In the genomic region with DNA sequence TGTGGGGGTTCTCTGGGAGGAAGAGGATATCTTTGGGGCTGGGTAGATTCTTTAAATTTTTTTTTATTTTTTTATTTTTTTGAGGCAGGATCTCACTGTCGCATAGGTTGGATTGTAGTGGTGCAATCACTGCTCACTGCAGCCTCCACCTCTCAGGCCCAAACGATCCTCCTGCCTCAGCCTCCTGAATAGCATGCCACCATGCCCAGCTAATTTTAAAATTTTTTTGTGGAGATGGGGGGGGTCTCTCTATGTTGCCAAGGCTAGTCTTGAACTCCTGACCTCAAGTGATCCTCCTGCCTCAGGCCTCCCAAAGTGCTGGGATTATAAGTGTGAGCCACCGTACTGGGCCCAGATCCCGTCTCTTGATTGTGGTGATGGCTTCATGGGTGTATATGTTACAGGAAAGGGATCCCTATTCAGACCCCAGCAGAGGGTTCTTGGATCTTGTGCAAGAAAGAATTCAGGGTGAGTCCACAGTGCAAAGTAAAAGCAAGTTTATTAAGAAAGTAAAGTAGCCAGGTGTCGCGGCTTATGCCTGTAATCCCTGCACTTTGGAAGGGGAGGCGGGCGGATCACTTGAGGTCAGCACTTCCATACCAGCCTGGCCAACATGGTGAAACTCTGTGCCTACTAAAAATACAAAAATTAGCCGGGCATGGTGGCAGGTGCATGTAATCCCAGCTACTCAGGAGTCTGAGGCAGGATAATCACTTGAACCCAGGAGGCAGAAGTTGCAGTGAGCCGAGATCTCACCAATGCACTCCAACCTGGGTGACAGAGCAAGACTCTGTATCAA, we compare ENCODE assay signal across 1 cellular context.
TF ChIP-seq lines count a peak whose summit lies in the region.

No MANE protein-coding gene starts in this region.

TF ChIP-seq in GM23338, 12 proteins besides CTCF, POLR2A, EP300 and RAD21:
- TF ChIP-seq, protein P1, sequence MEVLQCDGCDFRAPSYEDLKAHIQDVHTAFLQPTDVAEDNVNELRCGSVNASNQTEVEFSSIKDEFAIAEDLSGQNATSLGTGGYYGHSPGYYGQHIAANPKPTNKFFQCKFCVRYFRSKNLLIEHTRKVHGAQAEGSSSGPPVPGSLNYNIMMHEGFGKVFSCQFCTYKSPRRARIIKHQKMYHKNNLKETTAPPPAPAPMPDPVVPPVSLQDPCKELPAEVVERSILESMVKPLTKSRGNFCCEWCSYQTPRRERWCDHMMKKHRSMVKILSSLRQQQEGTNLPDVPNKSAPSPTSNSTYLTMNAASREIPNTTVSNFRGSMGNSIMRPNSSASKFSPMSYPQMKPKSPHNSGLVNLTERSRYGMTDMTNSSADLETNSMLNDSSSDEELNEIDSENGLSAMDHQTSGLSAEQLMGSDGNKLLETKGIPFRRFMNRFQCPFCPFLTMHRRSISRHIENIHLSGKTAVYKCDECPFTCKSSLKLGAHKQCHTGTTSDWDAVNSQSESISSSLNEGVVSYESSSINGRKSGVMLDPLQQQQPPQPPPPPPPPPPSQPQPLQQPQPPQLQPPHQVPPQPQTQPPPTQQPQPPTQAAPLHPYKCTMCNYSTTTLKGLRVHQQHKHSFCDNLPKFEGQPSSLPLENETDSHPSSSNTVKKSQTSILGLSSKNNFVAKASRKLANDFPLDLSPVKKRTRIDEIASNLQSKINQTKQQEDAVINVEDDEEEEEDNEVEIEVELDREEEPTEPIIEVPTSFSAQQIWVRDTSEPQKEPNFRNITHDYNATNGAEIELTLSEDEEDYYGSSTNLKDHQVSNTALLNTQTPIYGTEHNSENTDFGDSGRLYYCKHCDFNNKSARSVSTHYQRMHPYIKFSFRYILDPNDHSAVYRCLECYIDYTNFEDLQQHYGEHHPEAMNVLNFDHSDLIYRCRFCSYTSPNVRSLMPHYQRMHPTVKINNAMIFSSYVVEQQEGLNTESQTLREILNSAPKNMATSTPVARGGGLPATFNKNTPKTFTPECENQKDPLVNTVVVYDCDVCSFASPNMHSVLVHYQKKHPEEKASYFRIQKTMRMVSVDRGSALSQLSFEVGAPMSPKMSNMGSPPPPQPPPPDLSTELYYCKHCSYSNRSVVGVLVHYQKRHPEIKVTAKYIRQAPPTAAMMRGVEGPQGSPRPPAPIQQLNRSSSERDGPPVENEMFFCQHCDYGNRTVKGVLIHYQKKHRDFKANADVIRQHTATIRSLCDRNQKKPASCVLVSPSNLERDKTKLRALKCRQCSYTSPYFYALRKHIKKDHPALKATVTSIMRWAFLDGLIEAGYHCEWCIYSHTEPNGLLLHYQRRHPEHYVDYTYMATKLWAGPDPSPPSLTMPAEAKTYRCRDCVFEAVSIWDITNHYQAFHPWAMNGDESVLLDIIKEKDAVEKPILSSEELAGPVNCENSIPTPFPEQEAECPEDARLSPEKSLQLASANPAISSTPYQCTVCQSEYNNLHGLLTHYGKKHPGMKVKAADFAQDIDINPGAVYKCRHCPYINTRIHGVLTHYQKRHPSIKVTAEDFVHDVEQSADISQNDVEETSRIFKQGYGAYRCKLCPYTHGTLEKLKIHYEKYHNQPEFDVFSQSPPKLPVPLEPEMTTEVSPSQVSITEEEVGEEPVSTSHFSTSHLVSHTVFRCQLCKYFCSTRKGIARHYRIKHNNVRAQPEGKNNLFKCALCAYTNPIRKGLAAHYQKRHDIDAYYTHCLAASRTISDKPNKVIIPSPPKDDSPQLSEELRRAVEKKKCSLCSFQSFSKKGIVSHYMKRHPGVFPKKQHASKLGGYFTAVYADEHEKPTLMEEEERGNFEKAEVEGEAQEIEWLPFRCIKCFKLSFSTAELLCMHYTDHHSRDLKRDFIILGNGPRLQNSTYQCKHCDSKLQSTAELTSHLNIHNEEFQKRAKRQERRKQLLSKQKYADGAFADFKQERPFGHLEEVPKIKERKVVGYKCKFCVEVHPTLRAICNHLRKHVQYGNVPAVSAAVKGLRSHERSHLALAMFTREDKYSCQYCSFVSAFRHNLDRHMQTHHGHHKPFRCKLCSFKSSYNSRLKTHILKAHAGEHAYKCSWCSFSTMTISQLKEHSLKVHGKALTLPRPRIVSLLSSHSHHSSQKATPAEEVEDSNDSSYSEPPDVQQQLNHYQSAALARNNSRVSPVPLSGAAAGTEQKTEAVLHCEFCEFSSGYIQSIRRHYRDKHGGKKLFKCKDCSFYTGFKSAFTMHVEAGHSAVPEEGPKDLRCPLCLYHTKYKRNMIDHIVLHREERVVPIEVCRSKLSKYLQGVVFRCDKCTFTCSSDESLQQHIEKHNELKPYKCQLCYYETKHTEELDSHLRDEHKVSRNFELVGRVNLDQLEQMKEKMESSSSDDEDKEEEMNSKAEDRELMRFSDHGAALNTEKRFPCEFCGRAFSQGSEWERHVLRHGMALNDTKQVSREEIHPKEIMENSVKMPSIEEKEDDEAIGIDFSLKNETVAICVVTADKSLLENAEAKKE (CRISPR knock-in tag; IDR thresholded peaks at IDR 0.05): no peak
- no peak for TF ChIP-seq EZH2 (IDR thresholded peaks at IDR 0.05; ENCODE audit: low read depth, unreplicated experiment)
- TF ChIP-seq REST (IDR thresholded peaks at IDR 0.05; ENCODE audit: unreplicated experiment): no peak
- TF ChIP-seq POLR2AphosphoS5 (IDR thresholded peaks at IDR 0.05; ENCODE audit: low read depth): no peak
- TF ChIP-seq STAT1 (IDR thresholded peaks at IDR 0.05; ENCODE audit: unreplicated experiment): no peak
- no peak for TF ChIP-seq EZH2phosphoT487 (IDR thresholded peaks at IDR 0.05; ENCODE audit: unreplicated experiment)
- TF ChIP-seq ZNF331 (CRISPR knock-in tag; IDR thresholded peaks at IDR 0.05; ENCODE audit: low read depth): no peak
- TF ChIP-seq NANOG (IDR thresholded peaks at IDR 0.05; ENCODE audit: borderline replicate concordance): no peak
- no peak for TF ChIP-seq ZNF114 (CRISPR knock-in tag; IDR thresholded peaks at IDR 0.05)
- TF ChIP-seq ETS1 (IDR thresholded peaks at IDR 0.05): no peak
- no peak for TF ChIP-seq JUNB (IDR thresholded peaks at IDR 0.05; ENCODE audit: unreplicated experiment)
- TF ChIP-seq CREB1 (CRISPR knock-in tag; IDR thresholded peaks at IDR 0.05; ENCODE audit: low read depth): no peak
